ENCODE assay signal across 1 cellular context in genomic region chr11:102428696-102429095, GRCh38.
TF ChIP-seq lines count a peak whose summit lies in the region.

No MANE protein-coding gene starts in this region.

TF ChIP-seq in GM23338, 12 proteins besides CTCF, POLR2A, EP300 and RAD21 (continued from another document):
- TF ChIP-seq ETS1 (IDR thresholded peaks at IDR 0.05) (no peak), REST (IDR thresholded peaks at IDR 0.05; ENCODE audit: unreplicated experiment) (no peak), POLR2AphosphoS5 (IDR thresholded peaks at IDR 0.05; ENCODE audit: low read depth) (no peak), JUNB (IDR thresholded peaks at IDR 0.05; ENCODE audit: unreplicated experiment) (no peak), ZNF331 (CRISPR knock-in tag; IDR thresholded peaks at IDR 0.05; ENCODE audit: low read depth) (no peak), ZNF114 (CRISPR knock-in tag; IDR thresholded peaks at IDR 0.05) (no peak)
